In the genomic region with DNA sequence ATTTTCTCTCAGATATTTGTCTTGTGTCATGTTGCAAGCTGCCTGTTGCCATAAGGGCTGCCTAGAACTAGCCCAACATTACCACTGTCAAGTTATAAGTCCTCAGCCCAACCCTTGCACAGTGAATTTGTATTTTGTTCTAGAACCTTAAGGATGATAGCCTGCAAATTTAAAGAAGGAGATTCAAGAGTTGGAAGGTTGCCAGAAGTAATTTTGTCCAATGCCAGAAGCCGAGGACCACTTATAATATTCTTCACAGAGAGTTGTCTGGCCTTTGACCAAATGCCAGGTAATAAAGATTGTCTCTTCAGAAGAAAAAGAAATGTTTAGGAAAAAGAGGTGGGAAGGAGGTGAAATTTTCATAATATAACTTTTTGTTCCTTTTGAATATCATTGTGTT, we compare ENCODE assay signal across 28 cellular contexts.
"Had no signal": no experiment of that assay in that cellular context is flagged by ENCODE, and none has a peak within 500 bp of the region (broad histone marks: within the 10 kb centered on the region; RNA-seq: fewer than 3 reads in every experiment).

No MANE protein-coding gene starts in this region.

- H3K9me3 ChIP-seq: stomach, suprapubic skin, testis, thoracic aorta, thyroid gland, tibial artery, tibial nerve, transverse colon, upper lobe of left lung, upper lobe of right lung, uterus, vagina had no signal

- DNase-seq: stimulated activated CD4-positive, alpha-beta T cell treated with anti-CD3 and anti-CD28 coated beads, Interleukin-2, amount 100 ng/mL, for 48 hours; stimulated activated CD4-positive, alpha-beta T cell treated with anti-CD3 and anti-CD28 coated beads, Interleukin-4, amount 100 ng/mL, for 1 hour; stimulated activated CD4-positive, alpha-beta T cell treated with anti-CD3 and anti-CD28 coated beads, Interleukin-4, amount 100 ng/mL, for 24 hours; stimulated activated CD4-positive, alpha-beta T cell treated with anti-CD3 and anti-CD28 coated beads, Interleukin-4, amount 100 ng/mL, for 4 hours; stimulated activated CD8-positive, alpha-beta memory T cell treated with anti-CD3 and anti-CD28 coated beads, Interleukin-4, amount 100 ng/mL, for 48 hours; stimulated activated naive B cell treated with anti-CD40 and anti-IgM and Interleukin-4, amounts not matched to agents 10 μg/mL and 1 μg/mL and 100 μg/mL, for 72 hours; stimulated activated naive CD4-positive, alpha-beta T cell; stimulated activated naive CD4-positive, alpha-beta T cell treated with Interleukin-2 at 50 U/mL for 16 hours; stimulated activated naive CD8-positive, alpha-beta T cell treated with anti-CD3 and anti-CD28 coated beads, Interleukin-15, amount 100 ng/mL, for 72 hours; stimulated activated naive CD8-positive, alpha-beta T cell treated with anti-CD3 and anti-CD28 coated beads, Interleukin-15, Interleukin-2, amounts not matched to agents 100 U/mL and 50 U/mL, for 24 hours; stomach; substantia nigra; testis; thyroid gland; tibial artery; transverse colon; upper lobe of left lung; upper lobe of right lung; uterus had no signal

- H3K27me3 ChIP-seq: stomach, testis, thyroid gland, tibial nerve, transverse colon, upper lobe of left lung, upper lobe of right lung, uterus, vagina had no signal

- H3K27ac ChIP-seq: stomach, suprapubic skin, testis, thoracic aorta, thyroid gland, tibial artery, tibial nerve, transverse colon, upper lobe of left lung, upper lobe of right lung, uterus, vagina had no signal

- H3K36me3 ChIP-seq: stomach, suprapubic skin, thoracic aorta, thyroid gland, tibial artery, tibial nerve, transverse colon, upper lobe of left lung, upper lobe of right lung, uterus, vagina had no signal

- H3K4me3 Mint-ChIP-seq: stimulated activated effector memory CD8-positive, alpha-beta T cell treated with anti-CD3 and anti-CD28 coated beads, Interleukin-12 subunit alpha, Interleukin-12 subunit beta, amount 100 ng/mL, for 72 hours; stimulated activated memory B cell treated with anti-CD40 and anti-IgM and Interleukin-4, amounts not matched to agents 10 μg/mL and 1 μg/mL and 100 μg/mL, for 72 hours; stimulated activated naive B cell treated with anti-CD40 and anti-IgM and Interleukin-4, amounts not matched to agents 10 μg/mL and 1 μg/mL and 100 μg/mL, for 72 hours; stimulated activated naive CD8-positive, alpha-beta T cell treated with anti-CD3 and anti-CD28 coated beads, Interleukin-15, amount 100 ng/mL, for 72 hours; stimulated activated naive CD8-positive, alpha-beta T cell treated with anti-CD3 and anti-CD28 coated beads, Interleukin-15, Interleukin-2, amounts not matched to agents 100 ng/mL and 50 ng/mL, for 24 hours; type B pancreatic cell had no signal

- FAIRE-seq: urothelium cell line had no signal

- H3K4me1 ChIP-seq: uterus had no signal

- H3K9me3 Mint-ChIP-seq: stimulated activated effector memory CD8-positive, alpha-beta T cell treated with anti-CD3 and anti-CD28 coated beads, Interleukin-12 subunit alpha, Interleukin-12 subunit beta, amount 100 ng/mL, for 72 hours; stimulated activated memory B cell treated with anti-CD40 and anti-IgM and Interleukin-4, amounts not matched to agents 10 μg/mL and 1 μg/mL and 100 μg/mL, for 72 hours; stimulated activated naive B cell treated with anti-CD40 and anti-IgM and Interleukin-4, amounts not matched to agents 10 μg/mL and 1 μg/mL and 100 μg/mL, for 72 hours; stimulated activated naive CD8-positive, alpha-beta T cell treated with anti-CD3 and anti-CD28 coated beads, Interleukin-15, amount 100 ng/mL, for 72 hours; stimulated activated naive CD8-positive, alpha-beta T cell treated with anti-CD3 and anti-CD28 coated beads, Interleukin-15, Interleukin-2, amounts not matched to agents 100 ng/mL and 50 ng/mL, for 24 hours; type B pancreatic cell had no signal

- H3K4me3 ChIP-seq: stomach, suprapubic skin, testis, thoracic aorta, thyroid gland, tibial artery, tibial nerve, transverse colon, upper lobe of left lung, upper lobe of right lung, uterus, vagina had no signal

- H3K4me1 Mint-ChIP-seq: stimulated activated effector memory CD8-positive, alpha-beta T cell treated with anti-CD3 and anti-CD28 coated beads, Interleukin-12 subunit alpha, Interleukin-12 subunit beta, amount 100 ng/mL, for 72 hours; stimulated activated memory B cell treated with anti-CD40 and anti-IgM and Interleukin-4, amounts not matched to agents 10 μg/mL and 1 μg/mL and 100 μg/mL, for 72 hours; stimulated activated naive B cell treated with anti-CD40 and anti-IgM and Interleukin-4, amounts not matched to agents 10 μg/mL and 1 μg/mL and 100 μg/mL, for 72 hours had no signal

- H3K27me3 Mint-ChIP-seq: type B pancreatic cell had no signal

- H3K36me3 Mint-ChIP-seq: stimulated activated effector memory CD8-positive, alpha-beta T cell treated with anti-CD3 and anti-CD28 coated beads, Interleukin-12 subunit alpha, Interleukin-12 subunit beta, amount 100 ng/mL, for 72 hours; stimulated activated memory B cell treated with anti-CD40 and anti-IgM and Interleukin-4, amounts not matched to agents 10 μg/mL and 1 μg/mL and 100 μg/mL, for 72 hours; stimulated activated naive B cell treated with anti-CD40 and anti-IgM and Interleukin-4, amounts not matched to agents 10 μg/mL and 1 μg/mL and 100 μg/mL, for 72 hours; type B pancreatic cell had no signal

- ATAC-seq: stimulated activated effector memory CD8-positive, alpha-beta T cell treated with anti-CD3 and anti-CD28 coated beads, Interleukin-12 subunit alpha, Interleukin-12 subunit beta, amount 100 ng/mL, for 72 hours; stimulated activated memory B cell treated with anti-CD40 and anti-IgM and Interleukin-4, amounts not matched to agents 10 μg/mL and 1 μg/mL and 100 μg/mL, for 72 hours; stimulated activated naive B cell treated with anti-CD40 and anti-IgM and Interleukin-4, amounts not matched to agents 10 μg/mL and 1 μg/mL and 100 μg/mL, for 72 hours; stimulated activated naive CD8-positive, alpha-beta T cell treated with anti-CD3 and anti-CD28 coated beads, Interleukin-15, amount 100 ng/mL, for 72 hours; stimulated activated naive CD8-positive, alpha-beta T cell treated with anti-CD3 and anti-CD28 coated beads, Interleukin-15, Interleukin-2, amounts not matched to agents 100 U/mL and 50 U/mL, for 24 hours; upper lobe of right lung had no signal

- H3K27ac Mint-ChIP-seq: stimulated activated effector memory CD8-positive, alpha-beta T cell treated with anti-CD3 and anti-CD28 coated beads, Interleukin-12 subunit alpha, Interleukin-12 subunit beta, amount 100 ng/mL, for 72 hours; stimulated activated memory B cell treated with anti-CD40 and anti-IgM and Interleukin-4, amounts not matched to agents 10 μg/mL and 1 μg/mL and 100 μg/mL, for 72 hours; stimulated activated naive B cell treated with anti-CD40 and anti-IgM and Interleukin-4, amounts not matched to agents 10 μg/mL and 1 μg/mL and 100 μg/mL, for 72 hours; stimulated activated naive CD8-positive, alpha-beta T cell treated with anti-CD3 and anti-CD28 coated beads, Interleukin-15, amount 100 ng/mL, for 72 hours; stimulated activated naive CD8-positive, alpha-beta T cell treated with anti-CD3 and anti-CD28 coated beads, Interleukin-15, Interleukin-2, amounts not matched to agents 100 ng/mL and 50 ng/mL, for 24 hours; type B pancreatic cell had no signal
